ENCODE assay signal across 18 cellular contexts in the genomic region with DNA sequence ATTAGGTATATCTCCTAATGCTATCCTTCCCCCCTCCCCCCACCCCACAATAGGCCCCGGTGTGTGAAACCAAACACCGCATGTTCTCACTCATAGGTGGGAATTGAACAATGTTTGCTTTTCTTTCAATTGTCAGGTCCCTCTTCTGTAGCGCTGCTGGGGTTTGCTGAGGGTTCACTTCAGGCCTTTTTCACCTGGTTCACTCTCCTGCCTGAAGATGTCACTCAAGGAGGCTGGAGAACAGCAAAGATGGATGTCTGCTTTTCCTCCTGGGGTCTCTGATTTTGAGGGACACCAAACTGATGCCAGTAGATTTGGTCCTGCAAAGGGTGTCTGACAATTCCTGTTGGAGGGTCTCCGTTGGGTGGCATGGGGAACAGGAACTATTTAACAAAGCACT. TPM values are rescaled to one million over a fixed set of nuclear protein-coding genes. Genes with fewer than 3 reads are reported as not detected.
"Had no signal": no experiment of that assay in that cellular context is flagged by ENCODE, and none has a peak within 500 bp of the region (broad histone marks: within the 10 kb centered on the region; RNA-seq: fewer than 3 reads in every experiment).

No MANE protein-coding gene starts in this region.

- ATAC-seq: activated CD4-positive, CD25-positive, alpha-beta regulatory T cell treated with anti-CD3 and anti-CD28 coated beads, Interleukin-2, amount 50 U/mL, for 24 hours; heart left ventricle; pancreas; stimulated activated effector memory CD8-positive, alpha-beta T cell treated with anti-CD3 and anti-CD28 coated beads, Interleukin-12 subunit alpha, Interleukin-12 subunit beta, amount 100 ng/mL, for 72 hours had no signal

- H3K27me3 ChIP-seq: adrenal gland, heart left ventricle, pancreas, tibial nerve, vagina had no signal

- H3K27ac ChIP-seq: adrenal gland, coronary artery, heart left ventricle, pancreas, skin epidermis, tibial nerve, vagina had no signal

- H3K4me1 ChIP-seq: adrenal gland, heart left ventricle, pancreas, vagina had no signal

- FAIRE-seq: frontal cortex, pancreas had no signal

- H3K27ac Mint-ChIP-seq: stimulated activated effector memory CD8-positive, alpha-beta T cell treated with anti-CD3 and anti-CD28 coated beads, Interleukin-12 subunit alpha, Interleukin-12 subunit beta, amount 100 ng/mL, for 72 hours had no signal

- H3K4me1 Mint-ChIP-seq: stimulated activated effector memory CD8-positive, alpha-beta T cell treated with anti-CD3 and anti-CD28 coated beads, Interleukin-12 subunit alpha, Interleukin-12 subunit beta, amount 100 ng/mL, for 72 hours had no signal

- H3K36me3 Mint-ChIP-seq: stimulated activated effector memory CD8-positive, alpha-beta T cell treated with anti-CD3 and anti-CD28 coated beads, Interleukin-12 subunit alpha, Interleukin-12 subunit beta, amount 100 ng/mL, for 72 hours had no signal

- DNase-seq: activated CD4-positive, alpha-beta T cell treated with anti-CD3 and anti-CD28 coated beads, Interleukin-2, amount 50 U/mL, for 4 hours; activated naive CD4-positive, alpha-beta T cell treated with anti-CD3 and anti-CD28 coated beads, Interleukin-2, amount 50 U/mL, for 16 hours; activated T-cell treated with anti-CD3 and anti-CD28 coated beads, Interleukin-2, amount 50 U/mL, for 1 hour; central memory CD4-positive, alpha-beta T cell; effector CD4-positive, alpha-beta T cell; heart left ventricle; pancreas had no signal

- H3K9me3 ChIP-seq: adrenal gland, pancreas, vagina had no signal

- H3K9me3 Mint-ChIP-seq: stimulated activated effector memory CD8-positive, alpha-beta T cell treated with anti-CD3 and anti-CD28 coated beads, Interleukin-12 subunit alpha, Interleukin-12 subunit beta, amount 100 ng/mL, for 72 hours had no signal

- H3K4me3 Mint-ChIP-seq: stimulated activated effector memory CD8-positive, alpha-beta T cell treated with anti-CD3 and anti-CD28 coated beads, Interleukin-12 subunit alpha, Interleukin-12 subunit beta, amount 100 ng/mL, for 72 hours had no signal

- H3K4me3 ChIP-seq: adrenal gland, coronary artery, heart left ventricle, pancreas, skin epidermis, tibial nerve, vagina had no signal

- H3K36me3 ChIP-seq: adrenal gland, heart left ventricle, pancreas, tibial nerve, vagina had no signal

RNA-seq across cellular contexts. Expression of a gene that starts 35.8 kb away (rescaled TPM):
- total RNA-seq: fibroblast of lung, lung microvascular endothelial cell, renal cortical epithelial cell had no signal
- polyA plus RNA-seq: fibroblast of lung had no signal

RNA-seq across cellular contexts. Expression of a gene that starts 55.5 kb away (rescaled TPM):
- total RNA-seq: adrenal gland, fibroblast of lung, frontal cortex, lung microvascular endothelial cell, renal cortical epithelial cell, tibial nerve, vagina had no signal
- polyA plus RNA-seq: fibroblast of lung, heart left ventricle, pancreas had no signal
